In genomic region chr15:73800662-73801345, GRCh38 we compare ENCODE assay signal across 10 cellular contexts. TPM values are rescaled to one million over a fixed set of nuclear protein-coding genes. Genes with fewer than 3 reads are reported as not detected.
A peak's percentile ranks its signal among the peaks of the same experiment; 100 is the strongest.
DNase-seq lines count a peak whose midpoint lies in the region; ATAC-seq and TF ChIP-seq lines count a peak whose summit lies in the region.
"Had no signal": no experiment of that assay in that cellular context is flagged by ENCODE, and none has a peak within 500 bp of the region (broad histone marks: within the 10 kb centered on the region; RNA-seq: fewer than 3 reads in every experiment).

No MANE protein-coding gene starts in this region.

- TF ChIP-seq CTCF in Panc1 (IDR thresholded peaks at IDR 0.05): no peak
- TF ChIP-seq CTCF in fibroblast of villous mesenchyme (IDR thresholded peaks at IDR 0.05; ENCODE audit: insufficient read depth, low read depth, low read length): no peak
- TF ChIP-seq CTCF in prostate gland (IDR thresholded peaks at IDR 0.05): no peak

- DNase-seq in DMS79 treated with DMSO at 0.1 percent for 48 hours (lab: John Stamatoyannopoulos, UW) (peak; percentile 68), Panc1 (ENCODE audit: low read depth, low spot score) (no peak), fibroblast of villous mesenchyme (ENCODE audit: low read depth) (peak; percentile 69), prostate gland (ENCODE audit: low spot score) (peak; percentile 30), NCI-H187 (lab: John Stamatoyannopoulos, UW) (no peak)
- no peak for DNase-seq in activated CD4-positive, alpha-beta T cell treated with anti-CD3 and anti-CD28 coated beads, Interleukin-2, amount 50 U/mL, for 4 hours
- DNase-seq in stimulated activated CD4-positive, alpha-beta T cell treated with anti-CD3 and anti-CD28 coated beads, Interleukin-4, amount 100 ng/mL, for 24 hours: no peak
- DNase-seq: activated T-cell treated with anti-CD3 and anti-CD28 coated beads, Interleukin-2, amount 50 U/mL, for 1 hour had no signal

- 36% methylated on average over 11 of the region's 11 CpGs for WGBS in prostate gland

- H3K4me1 ChIP-seq in Panc1 (ENCODE audit: control insufficient read depth, insufficient read depth, low read length): no peaks in the 10 kb centered on the region
- H3K4me1 ChIP-seq in prostate gland (replicated peaks): peaks cover 6% of the 10 kb centered on the region

- H3K27ac ChIP-seq in Panc1 (ENCODE audit: low read length): no peak overlapping the region
- H3K27ac ChIP-seq in prostate gland: peak overlapping the region; percentile 57

- H3K4me3 ChIP-seq in Panc1 (ENCODE audit: low read depth in 2 of 2, low read length in 2 of 2) (no peak overlapping the region), fibroblast of villous mesenchyme (ENCODE audit: low read depth, low read length) (no peak overlapping the region), prostate gland (no peak overlapping the region)

- POLR2A ChIA-PET in Panc1 (lab: Charles Lee): no interaction called here

- CTCF ChIA-PET in Panc1 (lab: Charles Lee): no interaction called here

- intact Hi-C loops in Panc1 (cut with micrococcal nuclease; ENCODE audit: unreplicated experiment) (no loop called here), prostate gland (cut with DNase I) (no loop called here)

- ATAC-seq in Panc1 (0 out of 2 replicates have a peak, but pooled peaks have one; percentile 28), GM21367 (IDR thresholded peaks at IDR 0.05; ENCODE audit: unreplicated experiment) (no peak)
- ATAC-seq: naive thymus-derived CD8-positive, alpha-beta T cell had no signal

- H3K27me3 ChIP-seq in Panc1 (ENCODE audit: control insufficient read depth, insufficient read depth, low read length) (no peaks in the 10 kb centered on the region), prostate gland (replicated peaks; ENCODE audit: insufficient read depth) (no peaks in the 10 kb centered on the region)

- BruUV-seq in Panc1 (replicated peaks; lab: Mats Ljungman, UMichigan): no TSS peak

- no peaks in the 10 kb centered on the region for H3K36me3 ChIP-seq in Panc1 (ENCODE audit: control insufficient read depth, insufficient read depth, low read length)
- H3K36me3 ChIP-seq in prostate gland: no peaks in the 10 kb centered on the region

- in situ Hi-C loops in Panc1 (cut with HindIII; ENCODE audit: low pct_unique_long_range_greater_than_20kb, low sequenced_read_pairs): no loop called here

- no peak for TF ChIP-seq POLR2A in prostate gland (IDR thresholded peaks at IDR 0.05)

- H3K9me3 ChIP-seq in Panc1 (ENCODE audit: control insufficient read depth, insufficient read depth, low read depth, low read length) (no peaks in the 10 kb centered on the region), prostate gland (no peaks in the 10 kb centered on the region)

RNA-seq across cellular contexts. Expression of gene INSYN1, which starts 47.7 kb away (rescaled TPM):
- total RNA-seq in Panc1 (2021; ENCODE audit: unreplicated experiment) (2.6 TPM), fibroblast of villous mesenchyme (under 0.01 and 0.64 TPM in 2 replicates), prostate gland (10 to 100 TPM; 17.3 to 26.0 TPM)
- polyA plus RNA-seq in Panc1 (2012; ENCODE audit: insufficient read length): 2.0 TPM
- total RNA-seq: naive thymus-derived CD8-positive, alpha-beta T cell had no signal
- polyA plus RNA-seq: naive thymus-derived CD8-positive, alpha-beta T cell had no signal

Comparison
In these comparisons a context has a peak if more than half of its experiments do, and no peak if none do; other contexts are left out.
1. DNase-seq: peak in DMS79 treated with DMSO at 0.1 percent for 48 hours (single experiment), fibroblast of villous mesenchyme (single experiment) and prostate gland (single experiment); none in Panc1 (single experiment), activated CD4-positive, alpha-beta T cell treated with anti-CD3 and anti-CD28 coated beads, Interleukin-2, amount 50 U/mL, for 4 hours (0 of 2), stimulated activated CD4-positive, alpha-beta T cell treated with anti-CD3 and anti-CD28 coated beads, Interleukin-4, amount 100 ng/mL, for 24 hours (single experiment) and NCI-H187 (0 of 2).